Comparison of ENCODE assay signal across 16 cellular contexts in the genomic region with DNA sequence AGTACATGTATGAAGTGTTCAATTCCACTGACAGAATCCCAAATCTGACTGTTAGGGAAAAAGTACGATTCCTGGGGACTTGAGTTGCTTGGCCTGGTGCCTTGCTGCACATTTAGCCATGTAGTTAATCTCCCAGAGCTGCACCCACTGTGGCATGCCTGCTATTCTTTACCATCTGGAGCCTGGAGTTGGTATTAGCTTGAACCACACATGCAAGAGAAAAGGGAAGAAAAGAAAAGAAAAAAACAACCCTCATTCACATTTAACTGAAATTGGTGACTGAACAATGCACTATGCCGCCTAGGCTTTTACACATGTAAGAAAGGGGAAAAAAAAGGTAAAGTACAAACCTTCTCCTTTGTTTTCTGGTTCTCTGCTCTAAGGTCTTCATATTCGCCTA.
"Had no signal": no experiment of that assay in that cellular context is flagged by ENCODE, and none has a peak within 500 bp of the region (broad histone marks: within the 10 kb centered on the region; RNA-seq: fewer than 3 reads in every experiment).

No MANE protein-coding gene starts in this region.

- H3K36me3 ChIP-seq: tibial nerve had no signal

- H3K4me3 ChIP-seq: lung, tibial nerve had no signal

- H3K27ac ChIP-seq: tibial nerve had no signal

- DNase-seq: activated CD4-positive, alpha-beta T cell treated with anti-CD3 and anti-CD28 coated beads, Interleukin-2, amount 50 U/mL, for 1 hour; activated CD4-positive, CD25-positive, alpha-beta regulatory T cell treated with anti-CD3 and anti-CD28 coated beads, Interleukin-2, amount 50 U/mL, for 72 hours; activated CD8-positive, alpha-beta memory T cell treated with anti-CD3 and anti-CD28 coated beads, Interleukin-2, amount 50 U/mL, for 48 hours; activated effector memory CD4-positive, alpha-beta T cell treated with Interleukin-2 at 50 U/mL for 16 hours; activated naive CD4-positive, alpha-beta T cell treated with anti-CD3 and anti-CD28 coated beads, Interleukin-2, amount 10 ng/mL, durations not matched to agents 7 days and 5 days; activated naive CD8-positive, alpha-beta T cell treated with anti-CD3 and anti-CD28 coated beads, Interleukin-2, amount 50 U/mL, for 24 hours; activated T-cell treated with anti-CD3 and anti-CD28 coated beads, Interleukin-2, amount 50 U/mL, for 48 hours; aorta; cerebellar nuclear complex; effector CD8-positive, alpha-beta T cell; nucleus accumbens; retina; stimulated activated CD4-positive, alpha-beta T cell treated with anti-CD3 and anti-CD28 coated beads, Interleukin-2, amount 100 ng/mL, for 24 hours; stimulated activated naive CD4-positive, alpha-beta T cell treated with Interleukin-2 at 50 U/mL for 16 hours had no signal

- ATAC-seq: activated naive CD8-positive, alpha-beta T cell treated with anti-CD3 and anti-CD28 coated beads, Interleukin-2, amount 50 U/mL, for 24 hours had no signal

- H3K9me3 ChIP-seq: tibial nerve had no signal

- H3K27me3 ChIP-seq: tibial nerve had no signal
